ENCODE assay signal across 8 cellular contexts in genomic region chr14:69077841-69078240, GRCh38.
A peak's percentile ranks its signal among the peaks of the same experiment; 100 is the strongest.
DNase-seq lines count a peak whose midpoint lies in the region; ATAC-seq lines count a peak whose summit lies in the region.

No MANE protein-coding gene starts in this region.

- DNase-seq in GM23248 (peak; percentile 94), astrocyte of the hippocampus (ENCODE audit: low read depth, low spot score) (peak; percentile 90), iris pigment epithelial cell (ENCODE audit: low read depth) (peak; percentile 95), stromal cell of bone marrow (ENCODE audit: low read depth) (peak; percentile 79), ecto neural progenitor cell (ENCODE audit: low spot score) (no peak), RKO (ENCODE audit: low spot score) (no peak), HuH-7 (ENCODE audit: low spot score) (no peak)
- no peak for DNase-seq in stimulated activated naive CD8-positive, alpha-beta T cell treated with anti-CD3 and anti-CD28 coated beads, Interleukin-15, amount 100 ng/mL, for 72 hours

- no peaks in the 10 kb centered on the region for H3K27me3 Mint-ChIP-seq in stimulated activated naive CD8-positive, alpha-beta T cell treated with anti-CD3 and anti-CD28 coated beads, Interleukin-15, amount 100 ng/mL, for 72 hours

- peak overlapping the region; percentile 12 for H3K4me3 ChIP-seq in GM23248

- no peaks in the 10 kb centered on the region for H3K36me3 ChIP-seq in GM23248 (ENCODE audit: low read depth)

- H3K9me2 ChIP-seq in GM23248 (ENCODE audit: insufficient read depth) = no peaks in the 10 kb centered on the region

- H3K9me3 ChIP-seq in GM23248 (ENCODE audit: low read depth) = no peaks in the 10 kb centered on the region

- H3K27ac ChIP-seq in GM23248 = peak overlapping the region; percentile 90

- no peak overlapping the region for H2AFZ ChIP-seq in GM23248

- no peaks in the 10 kb centered on the region for H4K20me1 ChIP-seq in GM23248 (ENCODE audit: insufficient read depth)

- H3K4me2 ChIP-seq in GM23248 (ENCODE audit: unreplicated experiment) = peak overlapping the region; percentile 72

- H3K4me1 ChIP-seq in GM23248 (ENCODE audit: insufficient read depth) = peaks cover 40% of the 10 kb centered on the region

- ATAC-seq in stimulated activated naive CD8-positive, alpha-beta T cell treated with anti-CD3 and anti-CD28 coated beads, Interleukin-15, amount 100 ng/mL, for 72 hours = no peak

- H3K27me3 ChIP-seq in GM23248 (replicated peaks; ENCODE audit: insufficient read depth) = no peaks in the 10 kb centered on the region

- H3F3A ChIP-seq in GM23248 (ENCODE audit: insufficient read depth) = peaks cover 47% of the 10 kb centered on the region

- H3K27ac Mint-ChIP-seq in stimulated activated naive CD8-positive, alpha-beta T cell treated with anti-CD3 and anti-CD28 coated beads, Interleukin-15, amount 100 ng/mL, for 72 hours = no peak overlapping the region

- no peak overlapping the region for H3K4me3 Mint-ChIP-seq in stimulated activated naive CD8-positive, alpha-beta T cell treated with anti-CD3 and anti-CD28 coated beads, Interleukin-15, amount 100 ng/mL, for 72 hours

- in situ Hi-C loops in GM23248 (cut with MboI) = no loop called here

- peaks cover 53% of the 10 kb centered on the region for H3K4me1 Mint-ChIP-seq in stimulated activated naive CD8-positive, alpha-beta T cell treated with anti-CD3 and anti-CD28 coated beads, Interleukin-15, amount 100 ng/mL, for 72 hours

- H3K79me2 ChIP-seq in GM23248 (ENCODE audit: insufficient read depth) = peaks cover 17% of the 10 kb centered on the region; the same call in 1 of the 2 replicates

- H3K9me3 Mint-ChIP-seq in stimulated activated naive CD8-positive, alpha-beta T cell treated with anti-CD3 and anti-CD28 coated beads, Interleukin-15, amount 100 ng/mL, for 72 hours = no peaks in the 10 kb centered on the region

- peak overlapping the region; percentile 64 for H3K9ac ChIP-seq in GM23248

Comparison
In these comparisons a context has a peak if more than half of its experiments do, and no peak if none do; other contexts are left out.
1. DNase-seq: peak in GM23248 (single experiment), astrocyte of the hippocampus (single experiment), iris pigment epithelial cell (single experiment) and stromal cell of bone marrow (single experiment); none in ecto neural progenitor cell (single experiment), stimulated activated naive CD8-positive, alpha-beta T cell treated with anti-CD3 and anti-CD28 coated beads, Interleukin-15, amount 100 ng/mL, for 72 hours (0 of 2), RKO (single experiment) and HuH-7 (single experiment).